ENCODE assay signal across 7 cellular contexts in genomic region chr17:63567229-63567628, GRCh38. TPM values are rescaled to one million over a fixed set of nuclear protein-coding genes. Genes with fewer than 3 reads are reported as not detected.
"Had no signal": no experiment of that assay in that cellular context is flagged by ENCODE, and none has a peak within 500 bp of the region (broad histone marks: within the 10 kb centered on the region; RNA-seq: fewer than 3 reads in every experiment).

No MANE protein-coding gene starts in this region.

- H3K27ac Mint-ChIP-seq: GM23338, IgD-negative memory B cell had no signal

- H3K4me1 Mint-ChIP-seq: GM23338, H9 had no signal

- DNase-seq: H9, HCEC 1CT, KBM-7 had no signal

- H3K9me3 Mint-ChIP-seq: GM23338, H9, IgD-negative memory B cell had no signal

- H3K4me3 Mint-ChIP-seq: GM23338, H9, IgD-negative memory B cell had no signal

- H3K27me3 Mint-ChIP-seq: IgD-negative memory B cell had no signal

- H3K27ac ChIP-seq: HL-60 had no signal

- ATAC-seq: GM23338 had no signal

RNA-seq across cellular contexts. Expression of gene KCNH6, which starts 44.1 kb away (rescaled TPM):
- total RNA-seq: HT1080 had no signal
